ENCODE assay signal across 28 cellular contexts in genomic region chr3:115839246-115839645, GRCh38.
DNase-seq lines count a peak whose midpoint lies in the region; TF ChIP-seq lines count a peak whose summit lies in the region.
"Had no signal": no experiment of that assay in that cellular context is flagged by ENCODE, and none has a peak within 500 bp of the region (broad histone marks: within the 10 kb centered on the region; RNA-seq: fewer than 3 reads in every experiment).

No MANE protein-coding gene starts in this region.

- intact Hi-C loops in A673 (cut with micrococcal nuclease; ENCODE audit: unreplicated experiment), result loop anchor here (1.0 to 10.0 kb wide), 4 partner anchors 21 to 1424 kb away; no protein-coding TSS in a partner anchor

- POLR2A ChIA-PET in A673 (lab: Charles Lee; ENCODE audit: low non-redundant PET), result interaction anchor here (0.6 to 1.9 kb wide), 6 partner anchors 21 to 1374 kb away, joined by 3 to 16 read pairs (median 13); no protein-coding TSS in a partner anchor

- no TSS peak for BruUV-seq in A673 (replicated peaks; lab: Mats Ljungman, UMichigan)

- H3K9ac ChIP-seq in SK-N-MC (ENCODE audit: insufficient read length), result peak overlapping the region; percentile 71
- H3K9ac ChIP-seq: BLaER1; BLaER1 treated with 17β-estradiol and CSF1 and Interleukin-3, amounts not matched to agents 10 nM and 100 nM had no signal

- peaks cover 60% of the 10 kb centered on the region for H3K4me1 ChIP-seq in A673 (ENCODE audit: insufficient read depth, low read length, poor library complexity, severe bottlenecking)
- H3K4me1 ChIP-seq: A549; BE2C; BLaER1; BLaER1 treated with 17β-estradiol and CSF1 and Interleukin-3, amounts not matched to agents 10 nM and 100 nM; Caco-2 had no signal

- no peaks in the 10 kb centered on the region for H3K27me3 ChIP-seq in A673 (replicated peaks; ENCODE audit: insufficient read depth, low read depth, low read length, poor library complexity)
- H3K27me3 ChIP-seq: BE2C; BLaER1; BLaER1 treated with 17β-estradiol and CSF1 and Interleukin-3, amounts not matched to agents 10 nM and 100 nM had no signal

- no peaks in the 10 kb centered on the region for H3K9me3 ChIP-seq in A673 (ENCODE audit: low read depth, low read length, poor library complexity, severe bottlenecking)
- no peaks in the 10 kb centered on the region for H3K9me3 ChIP-seq in SK-N-MC (ENCODE audit: low read depth, low read length)
- H3K9me3 ChIP-seq: A549; BE2C; BLaER1; BLaER1 treated with 17β-estradiol and CSF1 and Interleukin-3, amounts not matched to agents 10 nM and 100 nM; Caco-2 had no signal

- H3K36me3 ChIP-seq in A673 (ENCODE audit: insufficient read depth, low read length, poor library complexity, severe bottlenecking) (no peaks in the 10 kb centered on the region), SK-N-MC (ENCODE audit: insufficient read depth, low read length) (peaks cover 51% of the 10 kb centered on the region)
- H3K36me3 ChIP-seq: BE2C; BLaER1; BLaER1 treated with 17β-estradiol and CSF1 and Interleukin-3, amounts not matched to agents 10 nM and 100 nM had no signal

- no peak overlapping the region for H3K4me3 ChIP-seq in A673 (ENCODE audit: low read depth, low read length, poor library complexity, severe bottlenecking)
- peak overlapping the region; percentile 22 for H3K4me3 ChIP-seq in SK-N-MC
- H3K4me3 ChIP-seq: A549; BLaER1; BLaER1 treated with 17β-estradiol and CSF1 and Interleukin-3, amounts not matched to agents 10 nM and 100 nM had no signal

- DNase-seq in A673 (ENCODE audit: low spot score), result peak; percentile 88
- peak; percentile 95 for DNase-seq in SK-N-MC (ENCODE audit: low read depth, low spot score)
- no peak for DNase-seq in NCI-H1048 (lab: John Stamatoyannopoulos, UW)
- DNase-seq in COLO668 (lab: John Stamatoyannopoulos, UW; ENCODE audit: unreplicated experiment), result no peak
- DNase-seq: 8988T; ACHN; AML-193; BE2C; Caco-2; Calu3; CD4-positive, alpha-beta memory T cell; CD4-positive, alpha-beta T cell; CD4-positive, CD25-positive, alpha-beta regulatory T cell; CD8-positive, alpha-beta memory T cell; CD8-positive, alpha-beta T cell; COR-L47; DMS 273 treated with DMSO at 0.1 percent for 48 hours; DMS153; DMS53; DMS79; DMS79 treated with DMSO at 0.1 percent for 48 hours; DND-41; EL had no signal

- TF ChIP-seq CTCF in A673 (conservative IDR thresholded peaks at IDR 0.05; ENCODE audit: low read depth, low read length), result no peak

- H3K27ac ChIP-seq in A673 (ENCODE audit: low read depth, low read length, poor library complexity, severe bottlenecking), result peak overlapping the region; percentile 95
- H3K27ac ChIP-seq in SK-N-MC, result peak overlapping the region; percentile 99
- H3K27ac ChIP-seq: 22Rv1; A549; BLaER1; BLaER1 treated with 17β-estradiol and CSF1 and Interleukin-3, amounts not matched to agents 10 nM and 100 nM; C4-2B had no signal

- CTCF ChIA-PET in A673 (lab: Charles Lee), result interaction anchor here (0.8 to 2.0 kb wide), 2 partner anchors 21 to 22 kb away, joined by 4 to 8 read pairs; no protein-coding TSS in a partner anchor

Comparison
In these comparisons a context has a peak if more than half of its experiments do, and no peak if none do; other contexts are left out.
1. DNase-seq: peak in A673 (single experiment) and SK-N-MC (single experiment); none in NCI-H1048 (single experiment) and COLO668 (single experiment).